Comparison of ENCODE assay signal across 29 cellular contexts in genomic region chr6:151303231-151303630, GRCh38.
"Had no signal": no experiment of that assay in that cellular context is flagged by ENCODE, and none has a peak within 500 bp of the region (broad histone marks: within the 10 kb centered on the region; RNA-seq: fewer than 3 reads in every experiment).

No MANE protein-coding gene starts in this region.

- H3K27ac Mint-ChIP-seq: activated B cell treated with CpG ODN at 0.5 μM for 24 hours; activated CD8-positive, alpha-beta T cell treated with anti-CD3 and anti-CD28 coated beads for 36 hours; activated naive CD8-positive, alpha-beta T cell; activated T-helper 17 cell treated with anti-CD3 and anti-CD28 coated beads, Interleukin-2, amount 50 U/mL, for 72 hours; effector memory CD8-positive, alpha-beta T cell; T-helper 17 cell; T-helper 2 cell treated with Interferon-gamma antibody and Interleukin-4, amounts not matched to agents 5 μg/mL and 100 μg/mL, for 36 hours had no signal

- FAIRE-seq: colon had no signal

- H3K4me1 Mint-ChIP-seq: activated B cell treated with CpG ODN at 0.5 μM for 24 hours; activated T-helper 17 cell treated with anti-CD3 and anti-CD28 coated beads, Interleukin-2, amount 50 U/mL, for 72 hours had no signal

- H3K4me3 Mint-ChIP-seq: activated B cell treated with CpG ODN at 0.5 μM for 24 hours; activated CD8-positive, alpha-beta T cell treated with anti-CD3 and anti-CD28 coated beads for 36 hours; activated naive CD8-positive, alpha-beta T cell; activated T-cell treated with anti-CD3 and anti-CD28 coated beads, Interleukin-2, amount 50 U/mL, for 4 hours; activated T-helper 17 cell treated with anti-CD3 and anti-CD28 coated beads, Interleukin-2, amount 50 U/mL, for 72 hours; effector memory CD8-positive, alpha-beta T cell; T-helper 17 cell; T-helper 2 cell treated with Interferon-gamma antibody and Interleukin-4, amounts not matched to agents 5 μg/mL and 100 μg/mL, for 36 hours had no signal

- H3K9me3 Mint-ChIP-seq: activated B cell treated with CpG ODN at 0.5 μM for 24 hours; activated CD8-positive, alpha-beta T cell treated with anti-CD3 and anti-CD28 coated beads for 36 hours; activated T-cell treated with anti-CD3 and anti-CD28 coated beads, Interleukin-2, amount 50 U/mL, for 4 hours; activated T-helper 17 cell treated with anti-CD3 and anti-CD28 coated beads, Interleukin-2, amount 50 U/mL, for 72 hours; effector memory CD8-positive, alpha-beta T cell; T-helper 2 cell treated with Interferon-gamma antibody and Interleukin-4, amounts not matched to agents 5 μg/mL and 100 μg/mL, for 36 hours had no signal

- H3K27me3 Mint-ChIP-seq: activated naive CD8-positive, alpha-beta T cell had no signal

- DNase-seq: activated B cell treated with CpG ODN at 0.5 μM for 24 hours; activated CD4-positive, alpha-beta T cell treated with anti-CD3 and anti-CD28 coated beads for 48 hours; activated CD4-positive, alpha-beta T cell treated with anti-CD3 and anti-CD28 coated beads, Interleukin-2, amount 50 U/mL, for 1 hour; activated CD4-positive, alpha-beta T cell treated with anti-CD3 and anti-CD28 coated beads, Interleukin-2, amount 50 U/mL, for 48 hours; activated CD8-positive, alpha-beta memory T cell treated with anti-CD3 and anti-CD28 coated beads for 24 hours; activated CD8-positive, alpha-beta T cell treated with anti-CD3 and anti-CD28 coated beads for 36 hours; activated effector memory CD4-positive, alpha-beta T cell treated with Interleukin-2 at 50 U/mL for 16 hours; activated gamma-delta T cell treated with Interleukin-2 at 50 U/mL for 16 hours; activated naive CD4-positive, alpha-beta T cell treated with anti-CD3 and anti-CD28 coated beads, Interleukin-2, amount 50 U/mL, for 16 hours; activated naive CD4-positive, alpha-beta T cell treated with Interleukin-2 at 50 U/mL for 16 hours; activated T-cell treated with anti-CD3 and anti-CD28 coated beads, Interleukin-2, amount 50 U/mL, for 4 hours; amniotic stem cell; anterior cingulate cortex; body of pancreas; central memory CD4-positive, alpha-beta T cell; cortex of kidney; dermis blood vessel endothelial cell; effector CD4-positive, alpha-beta T cell; effector memory CD8-positive, alpha-beta T cell; erythroblast; foreskin keratinocyte; T-helper 1 cell; T-helper 17 cell; T1000; WERI-Rb-1 had no signal

- H3K36me3 Mint-ChIP-seq: activated naive CD8-positive, alpha-beta T cell had no signal
